Comparison of ENCODE assay signal across 25 cellular contexts in the genomic region with DNA sequence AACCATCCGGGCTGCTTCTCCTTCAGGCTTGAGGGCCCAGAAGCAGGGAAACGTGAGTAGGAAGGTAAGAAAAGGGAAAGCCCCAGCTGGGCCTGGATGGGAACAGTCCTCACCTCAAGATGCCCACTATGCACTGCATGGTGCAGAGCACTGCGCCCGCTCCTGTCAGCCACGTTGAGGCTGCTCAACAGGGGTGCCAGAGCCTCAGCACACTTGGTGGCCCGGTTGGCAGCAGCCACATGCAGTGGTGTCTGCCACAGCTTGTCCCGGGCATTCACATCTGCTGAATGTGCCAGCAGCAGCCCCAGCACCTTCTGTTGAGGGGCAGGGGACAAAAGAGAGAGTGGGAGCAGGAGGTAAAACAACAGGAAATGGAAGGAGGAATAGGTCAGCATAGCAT. TPM values are rescaled to one million over a fixed set of nuclear protein-coding genes. Genes with fewer than 3 reads are reported as not detected.
DNase-seq lines count a peak whose midpoint lies in the region; ATAC-seq and TF ChIP-seq lines count a peak whose summit lies in the region.
"Had no signal": no experiment of that assay in that cellular context is flagged by ENCODE, and none has a peak within 500 bp of the region (broad histone marks: within the 10 kb centered on the region; RNA-seq: fewer than 3 reads in every experiment).

No MANE protein-coding gene starts in this region.

- H3K27ac ChIP-seq in left ventricle myocardium inferior (replicated peaks): no peak overlapping the region
- no peak overlapping the region for H3K27ac ChIP-seq in naive thymus-derived CD4-positive, alpha-beta T cell (ENCODE audit: low read depth, low read length)
- H3K27ac ChIP-seq: vagina had no signal

- H3K27me3 ChIP-seq in left ventricle myocardium inferior (ENCODE audit: low read depth) (no peaks in the 10 kb centered on the region), adipocyte (replicated peaks; ENCODE audit: control insufficient read depth, insufficient read depth, low read length) (no peaks in the 10 kb centered on the region)
- no peaks in the 10 kb centered on the region for H3K27me3 ChIP-seq in naive thymus-derived CD4-positive, alpha-beta T cell (ENCODE audit: control insufficient read depth in 2 of 2, insufficient read depth in 2 of 2, low read length in 2 of 2)
- H3K27me3 ChIP-seq: vagina had no signal

- peak overlapping the region; percentile 92 for H3K9ac ChIP-seq in adipocyte (ENCODE audit: low read length)

- intact Hi-C loops in Right ventricle myocardium superior (cut with DNase I): no loop called here
- intact Hi-C loops in left ventricle myocardium inferior (cut with micrococcal nuclease): no loop called here
- intact Hi-C loops in naive thymus-derived CD4-positive, alpha-beta T cell (cut with micrococcal nuclease): loop anchor here in 1 of 2 donors (5.0 kb wide), 1 partner anchor 48 kb away; no protein-coding TSS in a partner anchor

- no peaks in the 10 kb centered on the region for H3K9me3 Mint-ChIP-seq in nephron
- H3K9me3 Mint-ChIP-seq in type B pancreatic cell: no peaks in the 10 kb centered on the region
- H3K9me3 Mint-ChIP-seq in naive thymus-derived CD4-positive, alpha-beta T cell: no peaks in the 10 kb centered on the region
- H3K9me3 Mint-ChIP-seq in mesothelial cell of epicardium: no peaks in the 10 kb centered on the region
- H3K9me3 Mint-ChIP-seq: activated naive CD4-positive, alpha-beta T cell treated with anti-CD3 and anti-CD28 coated beads, Interleukin-2, amount 50 U/mL, for 24 hours; stimulated activated memory B cell treated with anti-CD40 and anti-IgM and Interleukin-4, amounts not matched to agents 10 μg/mL and 1 μg/mL and 100 μg/mL, for 72 hours had no signal

- H3K9me3 ChIP-seq in left ventricle myocardium inferior (replicated peaks) (no peaks in the 10 kb centered on the region), adipocyte (ENCODE audit: control insufficient read depth, low read length) (no peaks in the 10 kb centered on the region)
- no peaks in the 10 kb centered on the region for H3K9me3 ChIP-seq in naive thymus-derived CD4-positive, alpha-beta T cell (ENCODE audit: control insufficient read depth in 2 of 3, low read length in 3 of 3)
- H3K9me3 ChIP-seq: vagina had no signal

- CTCF ChIA-PET in naive thymus-derived CD4-positive, alpha-beta T cell (lab: Charles Lee): interaction anchor here (1.2 to 1.4 kb wide), 2 partner anchors 11 to 136 kb away, joined by 3 to 5 read pairs; a partner anchor contains a TSS

- POLR2A ChIA-PET in naive thymus-derived CD4-positive, alpha-beta T cell (lab: Charles Lee): interaction anchor here (0.6 to 2.2 kb wide), 5 partner anchors 11 to 430 kb away, joined by 3 to 6 read pairs (median 5); a partner anchor contains a TSS

- peaks cover 60% of the 10 kb centered on the region for H3K36me3 ChIP-seq in left ventricle myocardium inferior
- peaks cover 53% of the 10 kb centered on the region for H3K36me3 ChIP-seq in adipocyte (ENCODE audit: control insufficient read depth, insufficient read depth, low read length, severe bottlenecking)
- peaks cover 18 to 53% (median 26%) of the 10 kb centered on the region in 3 experiments for H3K36me3 ChIP-seq in naive thymus-derived CD4-positive, alpha-beta T cell (ENCODE audit: control insufficient read depth in 2 of 3, insufficient read depth in 3 of 3, low read length in 3 of 3)

- no peaks in the 10 kb centered on the region for H3K27me3 Mint-ChIP-seq in nephron (ENCODE audit: low read depth)
- H3K27me3 Mint-ChIP-seq in type B pancreatic cell: no peaks in the 10 kb centered on the region
- no peaks in the 10 kb centered on the region for H3K27me3 Mint-ChIP-seq in naive thymus-derived CD4-positive, alpha-beta T cell
- no peaks in the 10 kb centered on the region for H3K27me3 Mint-ChIP-seq in mesothelial cell of epicardium (ENCODE audit: low read depth)
- H3K27me3 Mint-ChIP-seq: activated naive CD4-positive, alpha-beta T cell treated with anti-CD3 and anti-CD28 coated beads, Interleukin-2, amount 50 U/mL, for 24 hours; stimulated activated memory B cell treated with anti-CD40 and anti-IgM and Interleukin-4, amounts not matched to agents 10 μg/mL and 1 μg/mL and 100 μg/mL, for 72 hours; T-helper 17 cell had no signal

- DNase-seq in Right ventricle myocardium superior (peak; percentile 13), left ventricle myocardium inferior (no peak), adipocyte (ENCODE audit: low read depth) (no peak), type B pancreatic cell (ENCODE audit: extremely low spot score, unreplicated experiment) (no peak), mesothelial cell of epicardium (ENCODE audit: low spot score in 2 of 2, unreplicated experiment in 2 of 2) (no peak), NCI-H2196 (lab: John Stamatoyannopoulos, UW; ENCODE audit: unreplicated experiment) (no peak)
- DNase-seq in naive thymus-derived CD4-positive, alpha-beta T cell: no peak
- DNase-seq: activated CD4-positive, alpha-beta T cell treated with anti-CD3 and anti-CD28 coated beads for 48 hours; anterior cingulate cortex; C1 segment of cervical spinal cord; central memory CD4-positive, alpha-beta T cell; head of caudate nucleus; NCI-H1694 treated with DMSO at 0.1 percent for 48 hours; NCI-H2171 treated with DMSO at 0.1 percent for 48 hours; NCI-H526; occipital lobe; T-helper 17 cell had no signal

- TF ChIP-seq CTCF in left ventricle myocardium inferior (IDR thresholded peaks at IDR 0.05; ENCODE audit: borderline replicate concordance) (no peak), nephron (IDR thresholded peaks at IDR 0.05; ENCODE audit: unreplicated experiment in 3 of 3) (no peak), type B pancreatic cell (conservative IDR thresholded peaks at IDR 0.05) (no peak), mesothelial cell of epicardium (IDR thresholded peaks at IDR 0.05; ENCODE audit: unreplicated experiment) (no peak)

- ATAC-seq in Right ventricle myocardium superior (ENCODE audit: poor library complexity): no peak
- ATAC-seq in naive thymus-derived CD4-positive, alpha-beta T cell: no peak
- ATAC-seq: stimulated activated memory B cell treated with anti-CD40 and anti-IgM and Interleukin-4, amounts not matched to agents 10 μg/mL and 1 μg/mL and 100 μg/mL, for 72 hours; T-helper 17 cell had no signal

- H3K4me3 ChIP-seq in left ventricle myocardium inferior (no peak overlapping the region), adipocyte (ENCODE audit: low read length) (peak overlapping the region; percentile 86)
- H3K4me3 ChIP-seq in naive thymus-derived CD4-positive, alpha-beta T cell (ENCODE audit: low read length): no peak overlapping the region
- H3K4me3 ChIP-seq: vagina had no signal

- H3K4me1 Mint-ChIP-seq in nephron (peaks cover 26% of the 10 kb centered on the region), type B pancreatic cell (ENCODE audit: unreplicated experiment) (peaks cover 8% of the 10 kb centered on the region), mesothelial cell of epicardium (peaks cover 15% of the 10 kb centered on the region)
- H3K4me1 Mint-ChIP-seq in naive thymus-derived CD4-positive, alpha-beta T cell: peaks cover 13 to 27% (median 22%) of the 10 kb centered on the region in 7 donors

- H3K27ac Mint-ChIP-seq in nephron (no peak overlapping the region), type B pancreatic cell (no peak overlapping the region), mesothelial cell of epicardium (no peak overlapping the region)
- H3K27ac Mint-ChIP-seq in naive thymus-derived CD4-positive, alpha-beta T cell: peak overlapping the region in 3 of 9 donors; percentile 27 to 72 (median 32)
- H3K27ac Mint-ChIP-seq: activated naive CD4-positive, alpha-beta T cell treated with anti-CD3 and anti-CD28 coated beads, Interleukin-2, amount 50 U/mL, for 24 hours had no signal

- peaks cover 37% of the 10 kb centered on the region for H3K4me1 ChIP-seq in left ventricle myocardium inferior
- peaks cover 26% of the 10 kb centered on the region for H3K4me1 ChIP-seq in adipocyte (ENCODE audit: control insufficient read depth, insufficient read depth, low read length)
- H3K4me1 ChIP-seq in naive thymus-derived CD4-positive, alpha-beta T cell (ENCODE audit: control insufficient read depth in 2 of 2, insufficient read depth in 2 of 2, low read length in 2 of 2): peaks cover 18 to 19% of the 10 kb centered on the region in 2 donors

- H3K4me3 Mint-ChIP-seq in nephron (peak overlapping the region; percentile 40 to 96 (median 96)), type B pancreatic cell (peak overlapping the region; percentile 10), mesothelial cell of epicardium (no peak overlapping the region)
- H3K4me3 Mint-ChIP-seq in naive thymus-derived CD4-positive, alpha-beta T cell: peak overlapping the region in 4 of 10 donors; percentile 28 to 91 (median 64)
- H3K4me3 Mint-ChIP-seq: activated naive CD4-positive, alpha-beta T cell treated with anti-CD3 and anti-CD28 coated beads, Interleukin-2, amount 50 U/mL, for 24 hours; stimulated activated memory B cell treated with anti-CD40 and anti-IgM and Interleukin-4, amounts not matched to agents 10 μg/mL and 1 μg/mL and 100 μg/mL, for 72 hours had no signal

- H3K36me3 Mint-ChIP-seq in nephron (ENCODE audit: low read depth) (peaks cover 45% of the 10 kb centered on the region), type B pancreatic cell (peaks cover 16% of the 10 kb centered on the region), mesothelial cell of epicardium (peaks cover 35% of the 10 kb centered on the region)
- peaks cover 0 to 38% (median 11%) of the 10 kb centered on the region in 5 donors for H3K36me3 Mint-ChIP-seq in naive thymus-derived CD4-positive, alpha-beta T cell

RNA-seq across cellular contexts. Expression of a gene that starts 2.5 kb away (rescaled TPM):
- 24.6 TPM for total RNA-seq in Right ventricle myocardium superior
- 25.1 TPM for total RNA-seq in left ventricle myocardium inferior
- 52.9 and 56.1 TPM in 2 replicates for total RNA-seq in type B pancreatic cell (ENCODE audit: low replicate concordance)
- 10 to 100 TPM; 26.9 to 64.4 (median 40.7) TPM for total RNA-seq in naive thymus-derived CD4-positive, alpha-beta T cell
- polyA plus RNA-seq in naive thymus-derived CD4-positive, alpha-beta T cell: 1 to 10 TPM; 5.1 to 8.2 TPM
- total RNA-seq in mesothelial cell of epicardium: 60.7 to 63.2 TPM (median 63.1 TPM) in 3 replicates

RNA-seq across cellular contexts. Expression of a gene that starts 11.1 kb away (rescaled TPM):
- total RNA-seq in Right ventricle myocardium superior (153 TPM), left ventricle myocardium inferior (203 TPM), type B pancreatic cell (ENCODE audit: low replicate concordance) (21.3 and 26.4 TPM in 2 replicates), mesothelial cell of epicardium (11.0 to 15.3 TPM (median 12.5 TPM) in 3 replicates)
- 10 to 100 TPM; 22.5 to 39.4 (median 31.5) TPM for total RNA-seq in naive thymus-derived CD4-positive, alpha-beta T cell
- polyA plus RNA-seq in naive thymus-derived CD4-positive, alpha-beta T cell: 10 to 100 TPM in 1 of 2 donors, 1 to 10 TPM in 1; 9.7 to 11.5 TPM

RNA-seq across cellular contexts. Expression of a gene that starts 25.8 kb away (rescaled TPM):
- total RNA-seq in Right ventricle myocardium superior (not detected), left ventricle myocardium inferior (not detected), type B pancreatic cell (ENCODE audit: low replicate concordance) (23.0 and 37.7 TPM in 2 replicates), mesothelial cell of epicardium (0.76 to 1.3 TPM (median 1.1 TPM) in 3 replicates)
- total RNA-seq in naive thymus-derived CD4-positive, alpha-beta T cell: 1 to 10 TPM in 1 of 5 experiments, under 1 TPM in 2, not detected in 2; 0.43 to 1.2 (median 0.77) TPM
- polyA plus RNA-seq in naive thymus-derived CD4-positive, alpha-beta T cell: not detected
- total RNA-seq: A673, dermis microvascular lymphatic vessel endothelial cell, lung microvascular endothelial cell, occipital lobe, SK-MEL-5, T-helper 17 cell, vagina had no signal

RNA-seq across cellular contexts. Expression of a gene that starts 31.5 kb away (rescaled TPM):
- total RNA-seq in Right ventricle myocardium superior (18.8 TPM), left ventricle myocardium inferior (20.3 TPM), type B pancreatic cell (ENCODE audit: low replicate concordance) (37.5 and 40.0 TPM in 2 replicates), mesothelial cell of epicardium (23.5 to 24.4 TPM (median 23.7 TPM) in 3 replicates)
- 10 to 100 TPM in 3 of 5 experiments, 1 to 10 TPM in 2; 9.2 to 61.2 (median 11.8) TPM for total RNA-seq in naive thymus-derived CD4-positive, alpha-beta T cell
- 1 to 10 TPM; 1.0 to 1.6 TPM for polyA plus RNA-seq in naive thymus-derived CD4-positive, alpha-beta T cell

RNA-seq across cellular contexts. Expression of a gene that starts 33.9 kb away (rescaled TPM):
- total RNA-seq in Right ventricle myocardium superior: 48.1 TPM
- 51.4 TPM for total RNA-seq in left ventricle myocardium inferior
- total RNA-seq in type B pancreatic cell (ENCODE audit: low replicate concordance): 33.7 and 37.7 TPM in 2 replicates
- total RNA-seq in naive thymus-derived CD4-positive, alpha-beta T cell: 10 to 100 TPM; 31.4 to 44.9 (median 43.1) TPM
- 10 to 100 TPM; 29.4 to 45.8 TPM for polyA plus RNA-seq in naive thymus-derived CD4-positive, alpha-beta T cell
- 47.1 to 49.6 TPM (median 48.1 TPM) in 3 replicates for total RNA-seq in mesothelial cell of epicardium

Comparison
In these comparisons a context has a peak if more than half of its experiments do, and no peak if none do; other contexts are left out.
1. RNA of a gene that starts 25.8 kb away (total RNA-seq): 23.0 to 37.7 TPM in type B pancreatic cell; 0.76 to 1.3 TPM in mesothelial cell of epicardium, 0.43 to 1.2 TPM in naive thymus-derived CD4-positive, alpha-beta T cell, not detected in Right ventricle myocardium superior (single experiment) and not detected in left ventricle myocardium inferior (single experiment); every median in the first group is over 10 times any median in the second.